In genomic region chr9:91306261-91306660, GRCh38 we compare ENCODE assay signal across 26 cellular contexts.
"Had no signal": no experiment of that assay in that cellular context is flagged by ENCODE, and none has a peak within 500 bp of the region (broad histone marks: within the 10 kb centered on the region; RNA-seq: fewer than 3 reads in every experiment).

No MANE protein-coding gene starts in this region.

- H3K27ac ChIP-seq: brain microvascular endothelial cell, cardiac muscle cell, PC-9, SK-N-MC had no signal

- H3K4me3 ChIP-seq: cardiac muscle cell, PC-9, SK-N-MC had no signal

- H3K27ac Mint-ChIP-seq: activated B cell treated with CpG ODN at 0.5 μM for 24 hours; activated CD4-positive, alpha-beta T cell treated with anti-CD3 and anti-CD28 coated beads, Interleukin-2, amount 10 ng/mL, durations not matched to agents 24 days and 14 days; activated CD8-positive, alpha-beta memory T cell treated with anti-CD3 and anti-CD28 coated beads, Interleukin-2, amount 10 ng/mL, durations not matched to agents 7 days and 5 days; activated naive CD4-positive, alpha-beta T cell treated with anti-CD3 and anti-CD28 coated beads, Interleukin-2, amount 10 ng/mL, durations not matched to agents 7 days and 5 days; activated naive CD8-positive, alpha-beta T cell treated with anti-CD3 and anti-CD28 coated beads for 36 hours; activated T-helper 17 cell treated with anti-CD3 and anti-CD28 coated beads, Interleukin-2, amount 50 U/mL, for 72 hours; T-cell had no signal

- H3K4me3 Mint-ChIP-seq: activated B cell treated with CpG ODN at 0.5 μM for 24 hours; activated CD4-positive, alpha-beta T cell treated with anti-CD3 and anti-CD28 coated beads, Interleukin-2, amount 10 ng/mL, durations not matched to agents 24 days and 14 days; activated CD8-positive, alpha-beta memory T cell treated with anti-CD3 and anti-CD28 coated beads, Interleukin-2, amount 10 ng/mL, durations not matched to agents 7 days and 5 days; activated naive CD4-positive, alpha-beta T cell treated with anti-CD3 and anti-CD28 coated beads, Interleukin-2, amount 10 ng/mL, durations not matched to agents 7 days and 5 days; activated naive CD8-positive, alpha-beta T cell treated with anti-CD3 and anti-CD28 coated beads for 36 hours; activated T-cell treated with anti-CD3 and anti-CD28 coated beads, Interleukin-2, amount 50 U/mL, for 4 hours; activated T-helper 17 cell treated with anti-CD3 and anti-CD28 coated beads, Interleukin-2, amount 50 U/mL, for 72 hours; T-cell had no signal

- H2AFZ ChIP-seq: PC-9 had no signal

- H3K9me3 Mint-ChIP-seq: activated B cell treated with CpG ODN at 0.5 μM for 24 hours; activated CD4-positive, alpha-beta T cell treated with anti-CD3 and anti-CD28 coated beads, Interleukin-2, amount 10 ng/mL, durations not matched to agents 24 days and 14 days; activated naive CD4-positive, alpha-beta T cell treated with anti-CD3 and anti-CD28 coated beads, Interleukin-2, amount 10 ng/mL, durations not matched to agents 7 days and 5 days; activated naive CD8-positive, alpha-beta T cell treated with anti-CD3 and anti-CD28 coated beads for 36 hours; activated T-cell treated with anti-CD3 and anti-CD28 coated beads, Interleukin-2, amount 50 U/mL, for 4 hours; activated T-helper 17 cell treated with anti-CD3 and anti-CD28 coated beads, Interleukin-2, amount 50 U/mL, for 72 hours; T-cell had no signal

- DNase-seq: activated B cell treated with CpG ODN at 0.5 μM for 24 hours; activated CD4-positive, alpha-beta T cell treated with anti-CD3 and anti-CD28 coated beads for 1 hour; activated CD4-positive, alpha-beta T cell treated with anti-CD3 and anti-CD28 coated beads, Interleukin-2, amount 10 ng/mL, durations not matched to agents 24 days and 14 days; activated CD4-positive, alpha-beta T cell treated with anti-CD3 and anti-CD28 coated beads, Interleukin-2, amount 50 U/mL, for 48 hours; activated CD8-positive, alpha-beta memory T cell treated with anti-CD3 and anti-CD28 coated beads, Interleukin-2, amount 10 ng/mL, durations not matched to agents 7 days and 5 days; activated gamma-delta T cell treated with Interleukin-2 at 50 U/mL for 16 hours; activated naive CD4-positive, alpha-beta T cell treated with anti-CD3 and anti-CD28 coated beads, Interleukin-2, amount 10 ng/mL, durations not matched to agents 7 days and 5 days; activated naive CD8-positive, alpha-beta T cell treated with anti-CD3 and anti-CD28 coated beads for 36 hours; activated T-cell treated with anti-CD3 and anti-CD28 coated beads, Interleukin-2, amount 50 U/mL, for 4 hours; brain microvascular endothelial cell; Karpas-422; MM.1S; NCI-H1105; NCI-H1436; NCI-H187; NCI-H2081; NCI-H510A treated with DMSO at 0.1 percent for 48 hours; NCI-H69; PC-9; SIG-M5; T-cell; T1000 had no signal

- H3K36me3 ChIP-seq: brain microvascular endothelial cell, cardiac muscle cell had no signal

- H3K4me1 Mint-ChIP-seq: activated naive CD4-positive, alpha-beta T cell treated with anti-CD3 and anti-CD28 coated beads, Interleukin-2, amount 10 ng/mL, durations not matched to agents 7 days and 5 days had no signal

- ATAC-seq: activated CD8-positive, alpha-beta memory T cell treated with anti-CD3 and anti-CD28 coated beads, Interleukin-2, amount 10 ng/mL, durations not matched to agents 7 days and 5 days; activated T-cell treated with anti-CD3 and anti-CD28 coated beads, Interleukin-2, amount 50 U/mL, for 4 hours; activated T-helper 17 cell treated with anti-CD3 and anti-CD28 coated beads, Interleukin-2, amount 50 U/mL, for 72 hours; T-cell had no signal

- FAIRE-seq: TTC549 had no signal

- H3K27me3 ChIP-seq: brain microvascular endothelial cell, cardiac muscle cell had no signal

- H3K27me3 Mint-ChIP-seq: activated B cell treated with CpG ODN at 0.5 μM for 24 hours; activated CD4-positive, alpha-beta T cell treated with anti-CD3 and anti-CD28 coated beads, Interleukin-2, amount 10 ng/mL, durations not matched to agents 24 days and 14 days; activated CD8-positive, alpha-beta memory T cell treated with anti-CD3 and anti-CD28 coated beads, Interleukin-2, amount 10 ng/mL, durations not matched to agents 7 days and 5 days; activated naive CD4-positive, alpha-beta T cell treated with anti-CD3 and anti-CD28 coated beads, Interleukin-2, amount 10 ng/mL, durations not matched to agents 7 days and 5 days; activated naive CD8-positive, alpha-beta T cell treated with anti-CD3 and anti-CD28 coated beads for 36 hours; activated T-helper 17 cell treated with anti-CD3 and anti-CD28 coated beads, Interleukin-2, amount 50 U/mL, for 72 hours; T-cell had no signal

- H3K4me2 ChIP-seq: PC-9 had no signal
